ENCODE assay signal across 8 cellular contexts in genomic region chr19:12995596-12996541, GRCh38. TPM values are rescaled to one million over a fixed set of nuclear protein-coding genes. Genes with fewer than 3 reads are reported as not detected.
DNase-seq lines count a peak whose midpoint lies in the region; ATAC-seq and TF ChIP-seq lines count a peak whose summit lies in the region.

No MANE protein-coding gene starts in this region.

- TF ChIP-seq POLR2A in transverse colon (IDR thresholded peaks at IDR 0.05): no peak

- TF ChIP-seq CTCF in lung (IDR thresholded peaks at IDR 0.05; ENCODE audit: control extremely low read depth, extremely low read depth) (no peak), transverse colon (IDR thresholded peaks at IDR 0.05) (no peak)

- WGBS in lung, 2 donors: 1% methylated on average over 61 to 138 of the region's 138 CpGs
- 4% methylated on average over 32 of the region's 138 CpGs; no CpG with 5 or more reads in 1 of the 2 donors for WGBS in transverse colon (ENCODE audit: low coverage in 1 of 2), 2 donors

- POLR2A ChIA-PET in CD8-positive, alpha-beta memory T cell (lab: Charles Lee): interaction anchor here (0.5 to 0.6 kb wide), 3 partner anchors 19 to 314 kb away, joined by 3 to 7 read pairs (median 3); partner anchors contain the start of gene DHPS

- no peaks in the 10 kb centered on the region for H3K9me3 Mint-ChIP-seq in CD8-positive, alpha-beta memory T cell
- no peaks in the 10 kb centered on the region for H3K9me3 Mint-ChIP-seq in central memory CD8-positive, alpha-beta T cell

- no peaks in the 10 kb centered on the region for H3K36me3 ChIP-seq in CD8-positive, alpha-beta memory T cell (ENCODE audit: insufficient read depth, low read length)
- H3K36me3 ChIP-seq in lung (ENCODE audit: control insufficient read depth in 2 of 2, insufficient read depth in 2 of 2, low read length in 2 of 2): no peaks in the 10 kb centered on the region
- no peaks in the 10 kb centered on the region for H3K36me3 ChIP-seq in transverse colon

- ATAC-seq in central memory CD8-positive, alpha-beta T cell (replicated peaks; ENCODE audit: extremely low read depth, poor library complexity, severe bottlenecking): no peak
- ATAC-seq in lung (ENCODE audit: insufficient read depth, low FRiP score): peak; percentile 28

- TF ChIP-seq EP300 in Ishikawa (IDR thresholded peaks at IDR 0.05; ENCODE audit: borderline replicate concordance) (no peak), transverse colon (IDR thresholded peaks at IDR 0.05; ENCODE audit: low read depth) (no peak)

- peaks cover 0 to 3% (median 0%) of the 10 kb centered on the region in 3 donors for H3K36me3 Mint-ChIP-seq in CD8-positive, alpha-beta memory T cell
- H3K36me3 Mint-ChIP-seq in central memory CD8-positive, alpha-beta T cell (ENCODE audit: insufficient read depth): peaks cover 10% of the 10 kb centered on the region

- H3K4me3 ChIP-seq in CD8-positive, alpha-beta memory T cell (ENCODE audit: low read length): no peak overlapping the region
- H3K4me3 ChIP-seq in lung (peak overlapping the region; percentile 84), transverse colon (peak overlapping the region; percentile 59 to 75 (median 65))

- H3K4me3 Mint-ChIP-seq in CD8-positive, alpha-beta memory T cell: peak overlapping the region; percentile 49 to 80 (median 77)
- peak overlapping the region; percentile 91 for H3K4me3 Mint-ChIP-seq in central memory CD8-positive, alpha-beta T cell

- CTCF ChIA-PET in CD8-positive, alpha-beta memory T cell (lab: Charles Lee): no interaction called here

- in situ Hi-C loops in transverse colon (cut with MboI; ENCODE audit: low pct_ligation_motif_present in 1 of 4, low pct_unique_long_range_greater_than_20kb in 1 of 4, low sequenced_read_pairs in 3 of 4): loop anchor here in 1 of 4 donors (25.0 kb wide), 1 partner anchor 91 kb away; no protein-coding TSS in a partner anchor

- DNase-seq in CD8-positive, alpha-beta memory T cell: no peak
- no peak for DNase-seq in central memory CD8-positive, alpha-beta T cell (ENCODE audit: low spot score in 2 of 2)
- no peak for DNase-seq in lung (ENCODE audit: low spot score)
- DNase-seq in transverse colon: no peak
- no peak for DNase-seq in NOMO-1 (lab: John Stamatoyannopoulos, UW; ENCODE audit: unreplicated experiment in 2 of 2)
- DNase-seq in NCI-H524 (lab: John Stamatoyannopoulos, UW): no peak
- no peak for DNase-seq in activated effector memory CD4-positive, alpha-beta T cell treated with anti-CD3 and anti-CD28 coated beads, Interleukin-2, amount 50 U/mL, for 16 hours

- no peaks in the 10 kb centered on the region for H3K27me3 ChIP-seq in CD8-positive, alpha-beta memory T cell (ENCODE audit: insufficient read depth, low read length, poor library complexity, severe bottlenecking)
- H3K27me3 ChIP-seq in lung (ENCODE audit: control insufficient read depth, insufficient read depth) (no peaks in the 10 kb centered on the region), transverse colon (no peaks in the 10 kb centered on the region)

- intact Hi-C loops in transverse colon (cut with DNase I; ENCODE audit: low total_unique reads): loop anchor here (5.0 kb wide), 1 partner anchor 36 kb away; no protein-coding TSS in a partner anchor

- H3K4me1 Mint-ChIP-seq in CD8-positive, alpha-beta memory T cell: peaks cover 5 to 15% (median 10%) of the 10 kb centered on the region in 3 donors
- H3K4me1 Mint-ChIP-seq in central memory CD8-positive, alpha-beta T cell: peaks cover 16% of the 10 kb centered on the region

- TF ChIP-seq RAD21 in Ishikawa (IDR thresholded peaks at IDR 0.05; ENCODE audit: low read depth): no peak

- no peak overlapping the region for H3K27ac ChIP-seq in CD8-positive, alpha-beta memory T cell (ENCODE audit: low read depth, low read length)
- peak overlapping the region; percentile 74 to 96 for H3K27ac ChIP-seq in lung (ENCODE audit: low read depth in 1 of 2, low read length in 1 of 2)
- peak overlapping the region; percentile 87 to 91 (median 89) for H3K27ac ChIP-seq in transverse colon

- H3K27ac Mint-ChIP-seq in CD8-positive, alpha-beta memory T cell: peak overlapping the region in 2 of 8 donors; percentile 29 to 70
- H3K27ac Mint-ChIP-seq in central memory CD8-positive, alpha-beta T cell (ENCODE audit: low read depth): no peak overlapping the region

- no peaks in the 10 kb centered on the region for H3K9me3 ChIP-seq in CD8-positive, alpha-beta memory T cell (ENCODE audit: low read length)
- H3K9me3 ChIP-seq in lung (ENCODE audit: control insufficient read depth in 2 of 2, insufficient read depth in 1 of 2, low read length in 1 of 2) (peaks cover 0 to 2% of the 10 kb centered on the region in 2 donors), transverse colon (no peaks in the 10 kb centered on the region)

- H3K27me3 Mint-ChIP-seq in CD8-positive, alpha-beta memory T cell: peaks cover 21 to 28% of the 10 kb centered on the region in 2 donors
- no peaks in the 10 kb centered on the region for H3K27me3 Mint-ChIP-seq in central memory CD8-positive, alpha-beta T cell

- peaks cover 7% of the 10 kb centered on the region for H3K4me1 ChIP-seq in CD8-positive, alpha-beta memory T cell (ENCODE audit: insufficient read depth, low read length)
- peaks cover 0 to 20% of the 10 kb centered on the region in 2 donors for H3K4me1 ChIP-seq in lung (ENCODE audit: control insufficient read depth in 2 of 2, insufficient read depth in 2 of 2, low read length in 2 of 2)
- peaks cover 0 to 28% (median 15%) of the 10 kb centered on the region in 4 donors for H3K4me1 ChIP-seq in transverse colon

TF ChIP-seq in Ishikawa, 13 proteins besides CTCF, POLR2A, EP300 and RAD21:
- TF ChIP-seq YY1 (IDR thresholded peaks at IDR 0.05; ENCODE audit: low read depth) (no peak), EGR1 (IDR thresholded peaks at IDR 0.05) (peak; percentile 62)

RNA-seq across cellular contexts. Expression of gene NFIX, which starts 0.6 kb away (rescaled TPM):
- 1 to 10 TPM; 2.3 to 2.8 TPM for total RNA-seq in CD8-positive, alpha-beta memory T cell
- polyA plus RNA-seq in CD8-positive, alpha-beta memory T cell: 0.94 TPM
- total RNA-seq in lung: 100 to 1,000 TPM; 129 to 190 TPM
- 10 to 100 TPM; 26.0 to 50.5 TPM for polyA plus RNA-seq in lung
- total RNA-seq in transverse colon: 10 to 100 TPM; 25.4 to 53.1 (median 29.3) TPM

RNA-seq across cellular contexts. Expression of gene DAND5, which starts 26.5 kb away (rescaled TPM):
- not detected for total RNA-seq in CD8-positive, alpha-beta memory T cell
- not detected for polyA plus RNA-seq in CD8-positive, alpha-beta memory T cell
- total RNA-seq in lung (under 1 TPM; 0.20 to 0.25 TPM), transverse colon (under 1 TPM in 2 of 4 donors, not detected in 2; 0.27 to 0.32 TPM)
- under 1 TPM; 0.01 to 0.14 TPM for polyA plus RNA-seq in lung

RNA-seq across cellular contexts. Expression of gene GADD45GIP1, which starts 38.8 kb away (rescaled TPM):
- total RNA-seq in CD8-positive, alpha-beta memory T cell: 10 to 100 TPM; 37.3 to 38.6 TPM
- 64.1 TPM for polyA plus RNA-seq in CD8-positive, alpha-beta memory T cell
- 10 to 100 TPM; 14.9 to 22.6 TPM for total RNA-seq in lung
- 10 to 100 TPM; 50.0 to 69.0 TPM for polyA plus RNA-seq in lung
- total RNA-seq in transverse colon: 10 to 100 TPM; 28.6 to 55.0 (median 33.6) TPM

RNA-seq across cellular contexts. Expression of gene RAD23A, which starts 50.2 kb away (rescaled TPM):
- 100 to 1,000 TPM; 227 to 230 TPM for total RNA-seq in CD8-positive, alpha-beta memory T cell
- 115 TPM for polyA plus RNA-seq in CD8-positive, alpha-beta memory T cell
- total RNA-seq in lung (100 to 1,000 TPM in 1 of 2 donors, 10 to 100 TPM in 1; 79.7 to 122 TPM), transverse colon (10 to 100 TPM; 57.9 to 87.9 (median 75.9) TPM)
- polyA plus RNA-seq in lung: 100 to 1,000 TPM; 112 to 186 TPM

RNA-seq across cellular contexts. Expression of gene CALR, which starts 57.5 kb away (rescaled TPM):
- 100 to 1,000 TPM; 832 to 843 TPM for total RNA-seq in CD8-positive, alpha-beta memory T cell
- 174 TPM for polyA plus RNA-seq in CD8-positive, alpha-beta memory T cell
- total RNA-seq in lung (1,000 to 10,000 TPM in 1 of 2 donors, 100 to 1,000 TPM in 1; 479 to 1,551 TPM), transverse colon (100 to 1,000 TPM; 181 to 444 (median 317) TPM)
- polyA plus RNA-seq in lung: 1,000 to 10,000 TPM in 1 of 2 donors, 100 to 1,000 TPM in 1; 415 to 1,123 TPM

Comparison
In these comparisons a context has a peak if more than half of its experiments do, and no peak if none do; other contexts are left out.
1. RNA of gene NFIX, which starts 0.6 kb away (total RNA-seq): 129 to 190 TPM in lung and 25.4 to 53.1 TPM in transverse colon; 2.3 to 2.8 TPM in CD8-positive, alpha-beta memory T cell; every median in the first group is over 4 times any median in the second.